ENCODE assay signal across 17 cellular contexts in genomic region chr1:14699596-14699995, GRCh38.
"Had no signal": no experiment of that assay in that cellular context is flagged by ENCODE, and none has a peak within 500 bp of the region (broad histone marks: within the 10 kb centered on the region; RNA-seq: fewer than 3 reads in every experiment).

No MANE protein-coding gene starts in this region.

- H3K9me3 ChIP-seq: psoas muscle, upper lobe of right lung had no signal

- H3K4me1 Mint-ChIP-seq: naive B cell had no signal

- H3K27me3 ChIP-seq: upper lobe of right lung had no signal

- DNase-seq: activated CD4-positive, alpha-beta T cell treated with anti-CD3 and anti-CD28 coated beads, Interleukin-2, amount 50 U/mL, for 4 hours; activated effector memory CD4-positive, alpha-beta T cell treated with anti-CD3 and anti-CD28 coated beads, Interleukin-2, amount 50 U/mL, for 16 hours; activated T-cell treated with anti-CD3 and anti-CD28 coated beads, Interleukin-2, amount 50 U/mL, for 4 hours; amniotic stem cell; effector memory CD4-positive, alpha-beta T cell; hypothalamus; left cardiac atrium; naive B cell; psoas muscle; stimulated activated CD4-positive, alpha-beta T cell treated with anti-CD3 and anti-CD28 coated beads, Interleukin-12 subunit alpha, Interleukin-12 subunit beta, amount 100 ng/mL, for 4 hours; stimulated activated CD4-positive, alpha-beta T cell treated with anti-CD3 and anti-CD28 coated beads, Interleukin-2, amount 100 ng/mL, for 48 hours; upper lobe of right lung had no signal

- H3K36me3 Mint-ChIP-seq: activated naive CD4-positive, alpha-beta T cell treated with anti-CD3 and anti-CD28 coated beads, Interleukin-2, amount 50 U/mL, for 72 hours; naive B cell had no signal

- H3K36me3 ChIP-seq: upper lobe of right lung had no signal

- H3K9me3 Mint-ChIP-seq: activated T-cell treated with anti-CD3 and anti-CD28 coated beads, Interleukin-2, amount 50 U/mL, for 4 hours; stimulated activated naive CD8-positive, alpha-beta T cell treated with anti-CD3 and anti-CD28 coated beads, Interleukin-15, Interleukin-2, amounts not matched to agents 100 ng/mL and 50 ng/mL, for 24 hours had no signal

- H3K4me1 ChIP-seq: psoas muscle, upper lobe of right lung had no signal

- H3K27ac ChIP-seq: epithelial cell of prostate, psoas muscle, upper lobe of right lung had no signal

- H3K4me3 Mint-ChIP-seq: activated T-cell treated with anti-CD3 and anti-CD28 coated beads, Interleukin-2, amount 50 U/mL, for 4 hours; brain; naive B cell; stimulated activated naive CD8-positive, alpha-beta T cell treated with anti-CD3 and anti-CD28 coated beads, Interleukin-15, Interleukin-2, amounts not matched to agents 100 ng/mL and 50 ng/mL, for 24 hours had no signal

- H3K27ac Mint-ChIP-seq: naive B cell; stimulated activated naive CD8-positive, alpha-beta T cell treated with anti-CD3 and anti-CD28 coated beads, Interleukin-15, Interleukin-2, amounts not matched to agents 100 ng/mL and 50 ng/mL, for 24 hours had no signal

- ATAC-seq: activated CD4-positive, CD25-positive, alpha-beta regulatory T cell treated with anti-CD3 and anti-CD28 coated beads, Interleukin-2, amount 50 U/mL, for 24 hours; activated naive CD4-positive, alpha-beta T cell treated with anti-CD3 and anti-CD28 coated beads, Interleukin-2, amount 50 U/mL, for 72 hours; activated T-cell treated with anti-CD3 and anti-CD28 coated beads, Interleukin-2, amount 50 U/mL, for 4 hours; psoas muscle; upper lobe of right lung had no signal

- H3K4me3 ChIP-seq: psoas muscle, upper lobe of right lung had no signal
